ENCODE assay signal across 8 cellular contexts in the genomic region with DNA sequence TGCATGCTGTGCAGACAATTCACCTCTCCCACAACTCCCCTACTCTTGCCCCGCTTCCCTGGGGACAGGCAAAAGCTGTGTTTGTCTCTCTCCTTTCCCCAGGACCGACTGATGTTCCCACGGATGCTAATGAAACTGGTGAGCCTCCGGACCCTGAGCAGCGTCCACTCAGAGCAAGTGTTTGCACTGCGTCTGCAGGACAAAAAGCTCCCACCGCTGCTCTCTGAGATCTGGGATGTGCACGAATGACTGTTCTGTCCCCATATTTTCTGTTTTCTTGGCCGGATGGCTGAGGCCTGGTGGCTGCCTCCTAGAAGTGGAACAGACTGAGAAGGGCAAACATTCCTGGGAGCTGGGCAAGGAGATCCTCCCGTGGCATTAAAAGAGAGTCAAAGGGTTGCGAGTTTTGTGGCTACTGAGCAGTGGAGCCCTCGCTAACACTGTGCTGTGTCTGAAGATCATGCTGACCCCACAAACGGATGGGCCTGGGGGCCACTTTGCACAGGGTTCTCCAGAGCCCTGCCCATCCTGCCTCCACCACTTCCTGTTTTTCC. TPM values are rescaled to one million over a fixed set of nuclear protein-coding genes. Genes with fewer than 3 reads are reported as not detected.
DNase-seq lines count a peak whose midpoint lies in the region; ATAC-seq, FAIRE-seq and TF ChIP-seq lines count a peak whose summit lies in the region.

No MANE protein-coding gene starts in this region.

- H3K9me3 Mint-ChIP-seq in T-helper 2 cell treated with Interferon-gamma antibody and Interleukin-4, amounts not matched to agents 5 μg/mL and 100 μg/mL, for 36 hours, result no peaks in the 10 kb centered on the region
- H3K9me3 Mint-ChIP-seq in activated T-helper 1 cell treated with anti-CD3 and anti-CD28 coated beads, Interleukin-12 subunit alpha, Interleukin-12 subunit beta, Interleukin-2, Interleukin-4 antibody, amounts not matched to agents 30 ng/mL and 10 ng/mL and 1 ng/mL, durations not matched to agents 14 hours and 24 hours and 36 hours, result no peaks in the 10 kb centered on the region

- no peak overlapping the region for H2AFZ ChIP-seq in HepG2 (ENCODE audit: low read length)

- no peaks in the 10 kb centered on the region for H3K27me3 ChIP-seq in HepG2 (ENCODE audit: control insufficient read depth in 1 of 2, insufficient read depth in 2 of 2, low read length in 2 of 2)
- no peaks in the 10 kb centered on the region for H3K27me3 ChIP-seq in suprapubic skin

- peaks cover 10% of the 10 kb centered on the region for H3K36me3 Mint-ChIP-seq in T-helper 2 cell treated with Interferon-gamma antibody and Interleukin-4, amounts not matched to agents 5 μg/mL and 100 μg/mL, for 36 hours (ENCODE audit: low read depth)
- peaks cover 3% of the 10 kb centered on the region for H3K36me3 Mint-ChIP-seq in activated T-helper 1 cell treated with anti-CD3 and anti-CD28 coated beads, Interleukin-12 subunit alpha, Interleukin-12 subunit beta, Interleukin-2, Interleukin-4 antibody, amounts not matched to agents 30 ng/mL and 10 ng/mL and 1 ng/mL, durations not matched to agents 14 hours and 24 hours and 36 hours (ENCODE audit: low read depth)

- H3K27me3 Mint-ChIP-seq in T-helper 2 cell treated with Interferon-gamma antibody and Interleukin-4, amounts not matched to agents 5 μg/mL and 100 μg/mL, for 36 hours (ENCODE audit: low read depth), result no peaks in the 10 kb centered on the region
- no peaks in the 10 kb centered on the region for H3K27me3 Mint-ChIP-seq in activated T-helper 1 cell treated with anti-CD3 and anti-CD28 coated beads, Interleukin-12 subunit alpha, Interleukin-12 subunit beta, Interleukin-2, Interleukin-4 antibody, amounts not matched to agents 30 ng/mL and 10 ng/mL and 1 ng/mL, durations not matched to agents 14 hours and 24 hours and 36 hours (ENCODE audit: insufficient read depth)

- H3K4me3 ChIP-seq in HepG2 (replicated peaks in 1 of 3; ENCODE audit: insufficient read depth in 1 of 3, low read depth in 2 of 3, low read length in 3 of 3), result peak overlapping the region in 2 of 3 experiments; percentile 39 to 80; a peak in 4 of 6 replicates
- H3K4me3 ChIP-seq in suprapubic skin, result peak overlapping the region; percentile 77

- TSS peak; percentile 63 for BruUV-seq in HepG2 (replicated peaks; lab: Mats Ljungman, UMichigan)

- no peak for TF ChIP-seq RAD21 in HepG2 (CRISPR knock-in tag; IDR thresholded peaks at IDR 0.05)

- H3K4me2 ChIP-seq in HepG2 (ENCODE audit: low read depth, low read length), result peak overlapping the region; percentile 98

- peaks cover 29% of the 10 kb centered on the region for H3K79me2 ChIP-seq in HepG2 (ENCODE audit: insufficient read depth, low read length)

- WGBS in HepG2 (ENCODE audit: low lambda C conversion rate), result 44% methylated on average over 13 of the region's 13 CpGs
- WGBS in suprapubic skin, result 29% methylated on average over 12 of the region's 13 CpGs

- POLR2A ChIA-PET in HepG2 (lab: Yijun Ruan, JAX), result interaction anchor here (0.6 to 4.9 kb wide), 7 partner anchors 10 to 90 kb away, joined by 3 to 34 read pairs (median 5); a partner anchor contains a TSS

- in situ Hi-C loops in HepG2 (cut with HindIII; ENCODE audit: extremely low pct_ligation_motif_present, low pct_unique_long_range_greater_than_20kb), result no loop called here

- H3K4me1 Mint-ChIP-seq in T-helper 2 cell treated with Interferon-gamma antibody and Interleukin-4, amounts not matched to agents 5 μg/mL and 100 μg/mL, for 36 hours (ENCODE audit: low read depth), result peaks cover 50% of the 10 kb centered on the region
- peaks cover 55% of the 10 kb centered on the region for H3K4me1 Mint-ChIP-seq in activated T-helper 1 cell treated with anti-CD3 and anti-CD28 coated beads, Interleukin-12 subunit alpha, Interleukin-12 subunit beta, Interleukin-2, Interleukin-4 antibody, amounts not matched to agents 30 ng/mL and 10 ng/mL and 1 ng/mL, durations not matched to agents 14 hours and 24 hours and 36 hours (ENCODE audit: low read depth)

- H3K27ac ChIP-seq in HepG2 (ENCODE audit: extremely low read length, insufficient read depth, low read length) (peak overlapping the region; percentile 88), suprapubic skin (peak overlapping the region; percentile 93)

- TF ChIP-seq EP300 in HepG2 (IDR thresholded peaks at IDR 0.05; ENCODE audit: low read depth in 2 of 2, low read length in 2 of 2), result no peak
- TF ChIP-seq EP300 in HepG2 (CRISPR knock-in tag; IDR thresholded peaks at IDR 0.05; ENCODE audit: borderline replicate concordance), result no peak
- TF ChIP-seq EP300 in suprapubic skin (IDR thresholded peaks at IDR 0.05), result no peak

- intact Hi-C loops in activated T-helper 1 cell treated with anti-CD3 and anti-CD28 coated beads, Interleukin-12 subunit alpha, Interleukin-12 subunit beta, Interleukin-2, Interleukin-4 antibody, amounts not matched to agents 30 ng/mL and 10 ng/mL and 1 ng/mL, durations not matched to agents 14 hours and 24 hours and 36 hours (cut with micrococcal nuclease), result loop anchor here (1.0 to 5.0 kb wide), 12 partner anchors 20 to 1421 kb away; a partner anchor contains a TSS
- intact Hi-C loops in HepG2 (cut with micrococcal nuclease; ENCODE audit: unreplicated experiment), result loop anchor here (2.0 kb wide), 1 partner anchor 86 kb away; no protein-coding TSS in a partner anchor

- TF ChIP-seq POLR2A in HepG2 (IDR thresholded peaks at IDR 0.05; ENCODE audit: insufficient read depth in 1 of 2, low read depth in 2 of 2, low read length in 2 of 2) (peak in 1 of 2 experiments; percentile 54; a peak in 1 of 4 replicates), suprapubic skin (IDR thresholded peaks at IDR 0.05) (no peak)

- peaks cover 0 to 1% of the 10 kb centered on the region in 2 experiments; a peak in 2 of 5 replicates for H3K36me3 ChIP-seq in HepG2 (replicated peaks in 1 of 2; ENCODE audit: control insufficient read depth in 1 of 2, insufficient read depth in 2 of 2, low read length in 2 of 2)
- H3K36me3 ChIP-seq in suprapubic skin, result no peaks in the 10 kb centered on the region

- peaks cover 23% of the 10 kb centered on the region; the same call in 1 of the 2 replicates for H4K20me1 ChIP-seq in HepG2 (ENCODE audit: insufficient read depth, low read length)

- peaks cover 58% of the 10 kb centered on the region for H3K4me1 ChIP-seq in HepG2 (ENCODE audit: insufficient read depth, low read length)
- peaks cover 49% of the 10 kb centered on the region for H3K4me1 ChIP-seq in suprapubic skin

- H3K4me3 Mint-ChIP-seq in T-helper 2 cell treated with Interferon-gamma antibody and Interleukin-4, amounts not matched to agents 5 μg/mL and 100 μg/mL, for 36 hours, result peak overlapping the region; percentile 89
- peak overlapping the region; percentile 81 for H3K4me3 Mint-ChIP-seq in activated T-helper 1 cell treated with anti-CD3 and anti-CD28 coated beads, Interleukin-12 subunit alpha, Interleukin-12 subunit beta, Interleukin-2, Interleukin-4 antibody, amounts not matched to agents 30 ng/mL and 10 ng/mL and 1 ng/mL, durations not matched to agents 14 hours and 24 hours and 36 hours

- FAIRE-seq in HepG2 (lab: Jason Lieb, UNC), result no peak

- TF ChIP-seq CTCF in HepG2 (CRISPR knock-in tag; IDR thresholded peaks at IDR 0.05) (no peak), suprapubic skin (IDR thresholded peaks at IDR 0.05) (no peak)

- ATAC-seq in HepG2 (no peak), HG03175 (IDR thresholded peaks at IDR 0.05; ENCODE audit: unreplicated experiment) (no peak)

- CTCF ChIA-PET in HepG2 (lab: Yijun Ruan, JAX; ENCODE audit: low intra/inter-chr PET ratio, low total read pairs), result interaction anchor here (1.2 kb wide), 1 partner anchor 11 kb away, joined by 4 read pairs; a partner anchor contains a TSS

- DNase-seq in T-helper 2 cell treated with Interferon-gamma antibody and Interleukin-4, amounts not matched to agents 5 μg/mL and 100 μg/mL, for 36 hours (ENCODE audit: low spot score), result no peak
- DNase-seq in T-helper 2 cell (no peak), HepG2 (ENCODE audit: low spot score) (no peak), suprapubic skin (ENCODE audit: low spot score in 2 of 2) (no peak), CD1c-positive myeloid dendritic cell (ENCODE audit: extremely low spot score) (no peak)
- DNase-seq in activated T-helper 1 cell treated with anti-CD3 and anti-CD28 coated beads, Interleukin-12 subunit alpha, Interleukin-12 subunit beta, Interleukin-2, Interleukin-4 antibody, amounts not matched to agents 30 ng/mL and 10 ng/mL and 1 ng/mL, durations not matched to agents 14 hours and 24 hours and 36 hours (ENCODE audit: low spot score), result no peak
- no peak for DNase-seq in activated CD4-positive, alpha-beta T cell treated with anti-CD3 and anti-CD28 coated beads for 1 hour

- peak overlapping the region; percentile 100 for H3K27ac Mint-ChIP-seq in T-helper 2 cell treated with Interferon-gamma antibody and Interleukin-4, amounts not matched to agents 5 μg/mL and 100 μg/mL, for 36 hours
- H3K27ac Mint-ChIP-seq in activated T-helper 1 cell treated with anti-CD3 and anti-CD28 coated beads, Interleukin-12 subunit alpha, Interleukin-12 subunit beta, Interleukin-2, Interleukin-4 antibody, amounts not matched to agents 30 ng/mL and 10 ng/mL and 1 ng/mL, durations not matched to agents 14 hours and 24 hours and 36 hours, result peak overlapping the region; percentile 92

- peak overlapping the region; percentile 73 for H3K9ac ChIP-seq in HepG2 (ENCODE audit: insufficient read depth, low read depth, low read length)

- H3K9me3 ChIP-seq in HepG2 (ENCODE audit: low read length) (no peaks in the 10 kb centered on the region), suprapubic skin (no peaks in the 10 kb centered on the region)

RNA-seq across cellular contexts. Expression of a gene that starts 1.4 kb away (rescaled TPM):
- total RNA-seq in activated T-helper 1 cell treated with anti-CD3 and anti-CD28 coated beads, Interleukin-12 subunit alpha, Interleukin-12 subunit beta, Interleukin-2, Interleukin-4 antibody, amounts not matched to agents 30 ng/mL and 10 ng/mL and 1 ng/mL, durations not matched to agents 14 hours and 24 hours and 36 hours, result 75.9 and 85.2 TPM in 2 replicates
- total RNA-seq in HepG2 (2016; rRNA removed; fragmentation: Illumina TruSeq; extraction: Trizol) (16.4 and 18.0 TPM in 2 replicates), suprapubic skin (10 to 100 TPM; 47.1 to 91.1 (median 71.3) TPM)
- 3.6 and 4.8 TPM in 2 replicates for total RNA-seq in HepG2 (2016; cell fraction: cytosol; rRNA removed; fragmentation: Illumina TruSeq; extraction: Trizol; ENCODE audit: low read depth)
- 14.2 and 17.9 TPM in 2 replicates for total RNA-seq in HepG2 (2016; cell fraction: insoluble cytoplasmic fraction; rRNA removed; fragmentation: Illumina TruSeq; extraction: Trizol)
- total RNA-seq in HepG2 (2016; cell fraction: membrane; rRNA removed; fragmentation: Illumina TruSeq; extraction: Trizol), result 5.8 and 6.9 TPM in 2 replicates
- total RNA-seq in HepG2 (2016; cell fraction: nucleus; rRNA removed; fragmentation: Illumina TruSeq; extraction: Trizol), result 21.5 and 24.2 TPM in 2 replicates
- 29.2 and 30.1 TPM in 2 replicates for polyA plus RNA-seq in HepG2 (2011; rRNA removed)
- polyA plus RNA-seq in HepG2 (2011; cell fraction: cytosol; rRNA removed), result 18.0 and 18.1 TPM in 2 replicates
- polyA plus RNA-seq in HepG2 (2011; cell fraction: nucleus; rRNA removed), result 70.7 and 85.3 TPM in 2 replicates
- polyA plus RNA-seq in HepG2 (2012), result 18.8 and 27.6 TPM in 2 replicates
- polyA plus RNA-seq in HepG2 (2016; cell fraction: cytosol; fragmentation: Illumina TruSeq; extraction: Trizol; ENCODE audit: low read depth), result 0.83 and 0.84 TPM in 2 replicates
- polyA plus RNA-seq in HepG2 (2016; cell fraction: insoluble cytoplasmic fraction; fragmentation: Illumina TruSeq; extraction: Trizol; ENCODE audit: low read depth), result 11.1 and 13.7 TPM in 2 replicates
- polyA plus RNA-seq in HepG2 (2016; cell fraction: membrane; fragmentation: Illumina TruSeq; extraction: Trizol; ENCODE audit: low read depth), result 2.4 TPM in 2 replicates
- polyA plus RNA-seq in HepG2 (2016; cell fraction: nucleus; fragmentation: Illumina TruSeq; extraction: Trizol; ENCODE audit: insufficient read depth, low read depth), result 52.0 and 53.3 TPM in 2 replicates
- polyA minus RNA-seq in HepG2 (2011; rRNA and poly(A)+ RNA removed; ENCODE audit: low replicate concordance), result 124 and 272 TPM in 2 replicates
- 14.4 and 19.1 TPM in 2 replicates for polyA minus RNA-seq in HepG2 (2011; cell fraction: cytosol; rRNA and poly(A)+ RNA removed)
- 40.8 and 44.3 TPM in 2 replicates for polyA minus RNA-seq in HepG2 (2011; cell fraction: nucleus; rRNA and poly(A)+ RNA removed)

RNA-seq across cellular contexts. Expression of a gene that starts 10.7 kb away (rescaled TPM):
- total RNA-seq in activated T-helper 1 cell treated with anti-CD3 and anti-CD28 coated beads, Interleukin-12 subunit alpha, Interleukin-12 subunit beta, Interleukin-2, Interleukin-4 antibody, amounts not matched to agents 30 ng/mL and 10 ng/mL and 1 ng/mL, durations not matched to agents 14 hours and 24 hours and 36 hours, result 8.5 and 9.9 TPM in 2 replicates
- total RNA-seq in HepG2 (2016; rRNA removed; fragmentation: Illumina TruSeq; extraction: Trizol) (36.5 and 41.8 TPM in 2 replicates), suprapubic skin (10 to 100 TPM; 17.5 to 27.0 (median 25.0) TPM)
- total RNA-seq in HepG2 (2016; cell fraction: cytosol; rRNA removed; fragmentation: Illumina TruSeq; extraction: Trizol; ENCODE audit: low read depth), result 22.0 and 26.3 TPM in 2 replicates
- 41.4 and 43.5 TPM in 2 replicates for total RNA-seq in HepG2 (2016; cell fraction: insoluble cytoplasmic fraction; rRNA removed; fragmentation: Illumina TruSeq; extraction: Trizol)
- 46.0 and 47.2 TPM in 2 replicates for total RNA-seq in HepG2 (2016; cell fraction: membrane; rRNA removed; fragmentation: Illumina TruSeq; extraction: Trizol)
- total RNA-seq in HepG2 (2016; cell fraction: nucleus; rRNA removed; fragmentation: Illumina TruSeq; extraction: Trizol), result 30.2 and 30.9 TPM in 2 replicates
- polyA plus RNA-seq in HepG2 (2011; rRNA removed), result 102 and 115 TPM in 2 replicates
- 63.3 and 100 TPM in 2 replicates for polyA plus RNA-seq in HepG2 (2011; cell fraction: cytosol; rRNA removed)
- polyA plus RNA-seq in HepG2 (2011; cell fraction: nucleus; rRNA removed), result 260 and 267 TPM in 2 replicates
- polyA plus RNA-seq in HepG2 (2012), result 31.6 and 34.5 TPM in 2 replicates
- polyA plus RNA-seq in HepG2 (2016; cell fraction: cytosol; fragmentation: Illumina TruSeq; extraction: Trizol; ENCODE audit: low read depth), result 18.8 and 21.2 TPM in 2 replicates
- 29.3 and 35.1 TPM in 2 replicates for polyA plus RNA-seq in HepG2 (2016; cell fraction: insoluble cytoplasmic fraction; fragmentation: Illumina TruSeq; extraction: Trizol; ENCODE audit: low read depth)
- 29.5 and 32.4 TPM in 2 replicates for polyA plus RNA-seq in HepG2 (2016; cell fraction: membrane; fragmentation: Illumina TruSeq; extraction: Trizol; ENCODE audit: low read depth)
- polyA plus RNA-seq in HepG2 (2016; cell fraction: nucleus; fragmentation: Illumina TruSeq; extraction: Trizol; ENCODE audit: insufficient read depth, low read depth), result 72.4 and 72.5 TPM in 2 replicates
- 123 and 184 TPM in 2 replicates for polyA minus RNA-seq in HepG2 (2011; rRNA and poly(A)+ RNA removed; ENCODE audit: low replicate concordance)
- polyA minus RNA-seq in HepG2 (2011; cell fraction: cytosol; rRNA and poly(A)+ RNA removed), result 21.1 and 25.4 TPM in 2 replicates
- 36.3 and 39.8 TPM in 2 replicates for polyA minus RNA-seq in HepG2 (2011; cell fraction: nucleus; rRNA and poly(A)+ RNA removed)

RNA-seq across cellular contexts. Expression of a gene that starts 19.9 kb away (rescaled TPM):
- 31.8 and 33.8 TPM in 2 replicates for total RNA-seq in activated T-helper 1 cell treated with anti-CD3 and anti-CD28 coated beads, Interleukin-12 subunit alpha, Interleukin-12 subunit beta, Interleukin-2, Interleukin-4 antibody, amounts not matched to agents 30 ng/mL and 10 ng/mL and 1 ng/mL, durations not matched to agents 14 hours and 24 hours and 36 hours
- total RNA-seq in HepG2 (2016; rRNA removed; fragmentation: Illumina TruSeq; extraction: Trizol) (7.8 and 20.2 TPM in 2 replicates), suprapubic skin (10 to 100 TPM; 22.9 to 28.0 (median 24.6) TPM)
- 4.1 and 4.5 TPM in 2 replicates for total RNA-seq in HepG2 (2016; cell fraction: cytosol; rRNA removed; fragmentation: Illumina TruSeq; extraction: Trizol; ENCODE audit: low read depth)
- total RNA-seq in HepG2 (2016; cell fraction: insoluble cytoplasmic fraction; rRNA removed; fragmentation: Illumina TruSeq; extraction: Trizol), result 6.4 and 19.4 TPM in 2 replicates
- 7.4 and 7.6 TPM in 2 replicates for total RNA-seq in HepG2 (2016; cell fraction: membrane; rRNA removed; fragmentation: Illumina TruSeq; extraction: Trizol)
- 22.3 and 27.4 TPM in 2 replicates for total RNA-seq in HepG2 (2016; cell fraction: nucleus; rRNA removed; fragmentation: Illumina TruSeq; extraction: Trizol)
- polyA plus RNA-seq in HepG2 (2011; rRNA removed), result 17.7 and 27.5 TPM in 2 replicates
- polyA plus RNA-seq in HepG2 (2011; cell fraction: cytosol; rRNA removed), result 11.6 and 12.5 TPM in 2 replicates
- 57.6 and 68.7 TPM in 2 replicates for polyA plus RNA-seq in HepG2 (2011; cell fraction: nucleus; rRNA removed)
- polyA plus RNA-seq in HepG2 (2012), result 14.7 and 15.9 TPM in 2 replicates
- 3.3 and 3.6 TPM in 2 replicates for polyA plus RNA-seq in HepG2 (2016; cell fraction: cytosol; fragmentation: Illumina TruSeq; extraction: Trizol; ENCODE audit: low read depth)
- polyA plus RNA-seq in HepG2 (2016; cell fraction: insoluble cytoplasmic fraction; fragmentation: Illumina TruSeq; extraction: Trizol; ENCODE audit: low read depth), result 6.0 and 8.7 TPM in 2 replicates
- polyA plus RNA-seq in HepG2 (2016; cell fraction: membrane; fragmentation: Illumina TruSeq; extraction: Trizol; ENCODE audit: low read depth), result 6.0 and 6.5 TPM in 2 replicates
- 38.9 and 42.1 TPM in 2 replicates for polyA plus RNA-seq in HepG2 (2016; cell fraction: nucleus; fragmentation: Illumina TruSeq; extraction: Trizol; ENCODE audit: insufficient read depth, low read depth)
- polyA minus RNA-seq in HepG2 (2011; rRNA and poly(A)+ RNA removed; ENCODE audit: low replicate concordance), result 55.8 and 92.1 TPM in 2 replicates
- polyA minus RNA-seq in HepG2 (2011; cell fraction: cytosol; rRNA and poly(A)+ RNA removed), result 13.0 and 13.5 TPM in 2 replicates
- polyA minus RNA-seq in HepG2 (2011; cell fraction: nucleus; rRNA and poly(A)+ RNA removed), result 35.7 and 37.6 TPM in 2 replicates

RNA-seq across cellular contexts. Expression of a gene that starts 53.8 kb away (rescaled TPM):
- 134 and 142 TPM in 2 replicates for total RNA-seq in activated T-helper 1 cell treated with anti-CD3 and anti-CD28 coated beads, Interleukin-12 subunit alpha, Interleukin-12 subunit beta, Interleukin-2, Interleukin-4 antibody, amounts not matched to agents 30 ng/mL and 10 ng/mL and 1 ng/mL, durations not matched to agents 14 hours and 24 hours and 36 hours
- total RNA-seq in HepG2 (2016; rRNA removed; fragmentation: Illumina TruSeq; extraction: Trizol) (83.4 and 88.1 TPM in 2 replicates), suprapubic skin (100 to 1,000 TPM in 1 of 4 donors, 10 to 100 TPM in 3; 53.4 to 193 (median 71.8) TPM)
- 42.2 and 43.5 TPM in 2 replicates for total RNA-seq in HepG2 (2016; cell fraction: cytosol; rRNA removed; fragmentation: Illumina TruSeq; extraction: Trizol; ENCODE audit: low read depth)
- 83.5 and 97.1 TPM in 2 replicates for total RNA-seq in HepG2 (2016; cell fraction: insoluble cytoplasmic fraction; rRNA removed; fragmentation: Illumina TruSeq; extraction: Trizol)
- total RNA-seq in HepG2 (2016; cell fraction: membrane; rRNA removed; fragmentation: Illumina TruSeq; extraction: Trizol), result 57.3 and 60.8 TPM in 2 replicates
- 58.4 and 60.1 TPM in 2 replicates for total RNA-seq in HepG2 (2016; cell fraction: nucleus; rRNA removed; fragmentation: Illumina TruSeq; extraction: Trizol)
- polyA plus RNA-seq in HepG2 (2011; rRNA removed), result 66.8 and 71.4 TPM in 2 replicates
- polyA plus RNA-seq in HepG2 (2011; cell fraction: cytosol; rRNA removed), result 52.8 and 58.0 TPM in 2 replicates
- 181 and 193 TPM in 2 replicates for polyA plus RNA-seq in HepG2 (2011; cell fraction: nucleus; rRNA removed)
- polyA plus RNA-seq in HepG2 (2012), result 46.8 and 59.0 TPM in 2 replicates
- polyA plus RNA-seq in HepG2 (2016; cell fraction: cytosol; fragmentation: Illumina TruSeq; extraction: Trizol; ENCODE audit: low read depth), result 33.5 and 35.4 TPM in 2 replicates
- polyA plus RNA-seq in HepG2 (2016; cell fraction: insoluble cytoplasmic fraction; fragmentation: Illumina TruSeq; extraction: Trizol; ENCODE audit: low read depth), result 91.3 and 93.6 TPM in 2 replicates
- polyA plus RNA-seq in HepG2 (2016; cell fraction: membrane; fragmentation: Illumina TruSeq; extraction: Trizol; ENCODE audit: low read depth), result 43.2 and 43.8 TPM in 2 replicates
- polyA plus RNA-seq in HepG2 (2016; cell fraction: nucleus; fragmentation: Illumina TruSeq; extraction: Trizol; ENCODE audit: insufficient read depth, low read depth), result 125 and 136 TPM in 2 replicates
- polyA minus RNA-seq in HepG2 (2011; rRNA and poly(A)+ RNA removed; ENCODE audit: low replicate concordance), result 62.5 and 94.9 TPM in 2 replicates
- 19.2 and 26.2 TPM in 2 replicates for polyA minus RNA-seq in HepG2 (2011; cell fraction: cytosol; rRNA and poly(A)+ RNA removed)
- polyA minus RNA-seq in HepG2 (2011; cell fraction: nucleus; rRNA and poly(A)+ RNA removed), result 62.4 and 65.9 TPM in 2 replicates
